1 cellular context compared by ENCODE assay signal in the genomic region with DNA sequence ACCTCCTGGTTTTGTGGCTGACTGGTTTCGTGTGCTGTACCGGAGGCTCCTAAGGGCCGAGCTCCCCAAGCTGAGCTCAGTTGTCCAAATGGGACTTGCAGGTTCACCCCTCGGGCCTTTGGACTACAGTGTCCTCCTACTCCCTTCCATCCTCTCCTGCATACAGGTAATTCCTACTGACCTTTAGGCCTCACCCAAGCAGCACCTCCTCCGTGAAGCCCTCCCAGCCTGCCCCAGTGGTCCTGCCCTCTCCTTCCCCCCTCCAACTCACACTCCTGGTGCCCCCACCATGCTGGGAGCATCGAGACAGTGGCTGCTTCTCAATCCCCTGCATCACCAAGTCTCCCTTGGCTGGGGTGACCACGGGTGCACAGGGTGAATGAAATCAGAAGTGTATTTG.
A peak's percentile ranks its signal among the peaks of the same experiment; 100 is the strongest.
TF ChIP-seq lines count a peak whose summit lies in the region.

No MANE protein-coding gene starts in this region.

TF ChIP-seq in K562, 482 proteins besides CTCF, POLR2A, EP300 and RAD21:
- TF ChIP-seq, protein P1, sequence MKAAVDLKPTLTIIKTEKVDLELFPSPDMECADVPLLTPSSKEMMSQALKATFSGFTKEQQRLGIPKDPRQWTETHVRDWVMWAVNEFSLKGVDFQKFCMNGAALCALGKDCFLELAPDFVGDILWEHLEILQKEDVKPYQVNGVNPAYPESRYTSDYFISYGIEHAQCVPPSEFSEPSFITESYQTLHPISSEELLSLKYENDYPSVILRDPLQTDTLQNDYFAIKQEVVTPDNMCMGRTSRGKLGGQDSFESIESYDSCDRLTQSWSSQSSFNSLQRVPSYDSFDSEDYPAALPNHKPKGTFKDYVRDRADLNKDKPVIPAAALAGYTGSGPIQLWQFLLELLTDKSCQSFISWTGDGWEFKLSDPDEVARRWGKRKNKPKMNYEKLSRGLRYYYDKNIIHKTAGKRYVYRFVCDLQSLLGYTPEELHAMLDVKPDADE (conservative IDR thresholded peaks at IDR 0.05; ENCODE audit: control insufficient read depth, low read depth, low read length), result no peak
- TF ChIP-seq ZFP36 (IDR thresholded peaks at IDR 0.05; ENCODE audit: low read depth, low read length, partially characterized antibody), result peak; percentile 86
TF ChIP-seq in K562: peak in this region for 1.
